ENCODE assay signal across 11 cellular contexts in the genomic region with DNA sequence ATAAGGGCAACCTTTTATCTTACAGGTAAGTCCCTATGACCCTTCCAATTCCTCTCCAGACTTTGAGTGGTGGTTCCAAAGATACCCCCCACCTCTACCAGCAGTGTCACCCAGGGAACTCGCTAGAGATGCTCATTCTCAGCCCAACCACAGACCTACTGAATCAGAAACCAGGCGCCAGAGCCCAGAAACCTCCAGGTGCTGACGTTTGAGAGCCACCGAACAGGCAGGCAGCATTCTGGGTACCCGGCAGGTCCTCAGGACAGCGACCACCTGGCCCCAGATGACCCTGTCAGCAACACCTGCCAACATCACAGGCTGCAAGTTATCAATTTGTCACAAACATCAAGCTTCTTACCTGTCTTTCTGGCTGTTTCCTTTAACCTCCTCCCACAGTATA. TPM values are rescaled to one million over a fixed set of nuclear protein-coding genes. Genes with fewer than 3 reads are reported as not detected.
DNase-seq lines count a peak whose midpoint lies in the region; ATAC-seq and TF ChIP-seq lines count a peak whose summit lies in the region.
"Had no signal": no experiment of that assay in that cellular context is flagged by ENCODE, and none has a peak within 500 bp of the region (broad histone marks: within the 10 kb centered on the region; RNA-seq: fewer than 3 reads in every experiment).

No MANE protein-coding gene starts in this region.

- no peak overlapping the region for H3K4me3 ChIP-seq in testis

- 88 to 93% methylated on average over 6 of the region's 6 CpGs for WGBS in testis, 2 donors

- H3K4me1 ChIP-seq in testis: peaks cover 8% of the 10 kb centered on the region

- H3K27me3 ChIP-seq in testis: no peaks in the 10 kb centered on the region

- TF ChIP-seq CTCF in testis (IDR thresholded peaks at IDR 0.05): no peak

- H3K27ac Mint-ChIP-seq in activated CD8-positive, alpha-beta T cell treated with anti-CD3 and anti-CD28 coated beads, Interleukin-2, amount 10 ng/mL, durations not matched to agents 7 days and 5 days: peak overlapping the region; percentile 54
- peak overlapping the region; percentile 82 to 87 for H3K27ac Mint-ChIP-seq in natural killer cell treated with Interleukin-12 subunit alpha and Interleukin-12 subunit beta and Interleukin-15 and Interleukin-18, amount 100 ng/mL, for 72 hours

- H3K4me1 Mint-ChIP-seq in activated CD8-positive, alpha-beta T cell treated with anti-CD3 and anti-CD28 coated beads, Interleukin-2, amount 10 ng/mL, durations not matched to agents 7 days and 5 days (ENCODE audit: low read depth): peaks cover 62% of the 10 kb centered on the region
- peaks cover 76 to 77% of the 10 kb centered on the region in 2 donors for H3K4me1 Mint-ChIP-seq in natural killer cell treated with Interleukin-12 subunit alpha and Interleukin-12 subunit beta and Interleukin-15 and Interleukin-18, amount 100 ng/mL, for 72 hours (ENCODE audit: low read depth in 2 of 2)

- H3K27ac ChIP-seq in testis: no peak overlapping the region

- peaks cover 42% of the 10 kb centered on the region for H3K36me3 Mint-ChIP-seq in activated CD8-positive, alpha-beta T cell treated with anti-CD3 and anti-CD28 coated beads, Interleukin-2, amount 10 ng/mL, durations not matched to agents 7 days and 5 days (ENCODE audit: low read depth)
- peaks cover under 1% of the 10 kb centered on the region for H3K36me3 Mint-ChIP-seq in natural killer cell treated with Interleukin-12 subunit alpha and Interleukin-12 subunit beta and Interleukin-15 and Interleukin-18, amount 100 ng/mL, for 72 hours

- intact Hi-C loops in testis (cut with DNase I; ENCODE audit: low total_unique reads): no loop called here

- POLR2A ChIA-PET in activated CD8-positive, alpha-beta T cell treated with anti-CD3 and anti-CD28 coated beads, Interleukin-2, amount 10 ng/mL, durations not matched to agents 7 days and 5 days (lab: Charles Lee): interaction anchor here (1.6 to 3.2 kb wide), 2 partner anchors 10 to 12 kb away, joined by 10 to 15 read pairs; no protein-coding TSS in a partner anchor

- CTCF ChIA-PET in activated CD8-positive, alpha-beta T cell treated with anti-CD3 and anti-CD28 coated beads, Interleukin-2, amount 10 ng/mL, durations not matched to agents 7 days and 5 days (lab: Charles Lee): no interaction called here

- H3K9me3 Mint-ChIP-seq in activated CD8-positive, alpha-beta T cell treated with anti-CD3 and anti-CD28 coated beads, Interleukin-2, amount 10 ng/mL, durations not matched to agents 7 days and 5 days (ENCODE audit: insufficient read depth): no peaks in the 10 kb centered on the region
- no peaks in the 10 kb centered on the region for H3K9me3 Mint-ChIP-seq in natural killer cell treated with Interleukin-12 subunit alpha and Interleukin-12 subunit beta and Interleukin-15 and Interleukin-18, amount 100 ng/mL, for 72 hours

- ATAC-seq in GM18867 (IDR thresholded peaks at IDR 0.05; ENCODE audit: unreplicated experiment) (peak; percentile 54), HG02678 (IDR thresholded peaks at IDR 0.05; ENCODE audit: unreplicated experiment) (peak; percentile 55)
- peak; percentile 62 for ATAC-seq in activated CD8-positive, alpha-beta T cell treated with anti-CD3 and anti-CD28 coated beads, Interleukin-2, amount 10 ng/mL, durations not matched to agents 7 days and 5 days
- ATAC-seq in natural killer cell treated with Interleukin-12 subunit alpha and Interleukin-12 subunit beta and Interleukin-15 and Interleukin-18, amount 100 ng/mL, for 72 hours: peak; percentile 56 to 84
- ATAC-seq: Panc1 had no signal

- no peaks in the 10 kb centered on the region for H3K36me3 ChIP-seq in testis (ENCODE audit: low read depth, missing control alignments)

- TF ChIP-seq POLR2A in testis (IDR thresholded peaks at IDR 0.05): no peak

- H3K9me3 ChIP-seq in testis: no peaks in the 10 kb centered on the region

- H3K4me3 Mint-ChIP-seq in activated CD8-positive, alpha-beta T cell treated with anti-CD3 and anti-CD28 coated beads, Interleukin-2, amount 10 ng/mL, durations not matched to agents 7 days and 5 days: no peak overlapping the region
- peak overlapping the region; percentile 75 for H3K4me3 Mint-ChIP-seq in natural killer cell treated with Interleukin-12 subunit alpha and Interleukin-12 subunit beta and Interleukin-15 and Interleukin-18, amount 100 ng/mL, for 72 hours

- H3K27me3 Mint-ChIP-seq in activated CD8-positive, alpha-beta T cell treated with anti-CD3 and anti-CD28 coated beads, Interleukin-2, amount 10 ng/mL, durations not matched to agents 7 days and 5 days (ENCODE audit: low read depth): no peaks in the 10 kb centered on the region
- no peaks in the 10 kb centered on the region for H3K27me3 Mint-ChIP-seq in natural killer cell treated with Interleukin-12 subunit alpha and Interleukin-12 subunit beta and Interleukin-15 and Interleukin-18, amount 100 ng/mL, for 72 hours

- no peak for DNase-seq in activated CD8-positive, alpha-beta T cell treated with anti-CD3 and anti-CD28 coated beads, Interleukin-2, amount 10 ng/mL, durations not matched to agents 7 days and 5 days
- DNase-seq in natural killer cell treated with Interleukin-12 subunit alpha and Interleukin-12 subunit beta and Interleukin-15 and Interleukin-18, amount 100 ng/mL, for 72 hours (ENCODE audit: low spot score): no peak
- DNase-seq in testis (no peak), NCI-H128 (lab: John Stamatoyannopoulos, UW; ENCODE audit: unreplicated experiment) (no peak), midbrain (lab: John Stamatoyannopoulos, UW) (no peak)
- DNase-seq: activated gamma-delta T cell, DMS79, IMR-90 had no signal

RNA-seq across cellular contexts. Expression of a gene that starts 19.5 kb away (rescaled TPM):
- total RNA-seq in activated CD8-positive, alpha-beta T cell treated with anti-CD3 and anti-CD28 coated beads, Interleukin-2, amount 10 ng/mL, durations not matched to agents 7 days and 5 days: 100 to 1,000 TPM; 128 TPM
- total RNA-seq in natural killer cell treated with Interleukin-12 subunit alpha and Interleukin-12 subunit beta and Interleukin-15 and Interleukin-18, amount 100 ng/mL, for 72 hours: 100 to 1,000 TPM; 109 to 215 TPM
- total RNA-seq in testis: 10 to 100 TPM; 55.8 to 56.9 TPM
- 36.1 TPM for polyA plus RNA-seq in testis (ENCODE audit: insufficient read depth, low read depth, low replicate concordance)
